ENCODE assay signal across 17 cellular contexts in the genomic region with DNA sequence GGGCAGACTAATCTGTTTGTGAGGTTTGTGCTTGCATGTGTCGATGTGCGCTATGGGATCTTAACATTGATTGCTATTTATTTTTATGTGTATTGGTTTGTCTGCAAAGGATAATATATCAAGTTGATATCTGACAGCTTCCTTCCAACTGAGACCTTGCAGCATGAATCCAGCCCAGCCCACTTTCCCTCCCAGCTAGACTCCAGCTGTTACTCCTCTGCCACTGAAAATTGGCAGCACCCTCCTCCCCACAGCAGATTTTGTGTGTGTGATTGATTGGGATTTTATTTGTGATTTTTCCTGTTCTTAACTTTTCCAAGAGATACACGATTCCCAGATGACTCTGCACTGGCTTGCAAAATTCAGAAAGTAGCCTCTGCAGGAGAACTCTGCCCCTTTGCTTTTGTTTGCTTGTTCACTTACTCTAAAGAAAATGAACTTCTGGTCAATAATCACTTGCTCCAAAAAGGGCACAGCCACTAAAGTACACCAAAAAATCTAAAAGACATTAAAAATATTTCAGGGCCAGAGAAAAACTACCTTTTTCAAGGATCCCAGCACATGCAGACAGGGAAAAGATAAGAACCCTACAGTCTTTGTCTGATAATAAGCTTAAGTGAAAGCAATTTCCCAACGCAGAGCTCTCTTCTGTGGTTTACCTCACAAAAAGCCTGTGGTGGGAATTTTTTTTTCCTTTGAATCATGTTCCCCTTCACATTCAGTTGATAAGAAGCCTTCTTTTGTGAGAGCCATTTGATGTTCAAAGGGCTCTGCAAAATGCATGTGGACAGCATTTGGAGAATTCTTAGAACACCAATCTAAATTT.
DNase-seq lines count a peak whose midpoint lies in the region; TF ChIP-seq lines count a peak whose summit lies in the region.
"Had no signal": no experiment of that assay in that cellular context is flagged by ENCODE, and none has a peak within 500 bp of the region (broad histone marks: within the 10 kb centered on the region; RNA-seq: fewer than 3 reads in every experiment).

No MANE protein-coding gene starts in this region.

- peak; percentile 0 for DNase-seq in A172 (ENCODE audit: low spot score)
- DNase-seq in NB4 (ENCODE audit: low read depth) = peak; percentile 3
- DNase-seq in astrocyte of the hippocampus (ENCODE audit: low read depth, low spot score) = peak; percentile 18
- no peak for DNase-seq in mesothelial cell of epicardium (ENCODE audit: low spot score in 2 of 2, unreplicated experiment in 2 of 2)
- no peak for DNase-seq in HFFc6
- no peak for DNase-seq in COR-L47 (lab: John Stamatoyannopoulos, UW)
- DNase-seq in SK-N-DZ (ENCODE audit: low spot score) = no peak
- DNase-seq: AML-193, Caco-2, DMS153, EL, NCI-H1048, NCI-H2081 treated with DMSO at 0.1 percent for 48 hours, NCI-H774, SHP77 had no signal

- H3K27ac Mint-ChIP-seq in mesothelial cell of epicardium (peak overlapping the region; percentile 40), HFFc6 (no peak overlapping the region)
- H3K27ac Mint-ChIP-seq: CD14-positive monocyte, GM23338 had no signal

- H3K9me3 Mint-ChIP-seq in mesothelial cell of epicardium (peaks cover 12% of the 10 kb centered on the region), HFFc6 (peaks cover 28% of the 10 kb centered on the region)

- H3K36me3 Mint-ChIP-seq in mesothelial cell of epicardium (no peaks in the 10 kb centered on the region), HFFc6 (ENCODE audit: low read depth) (no peaks in the 10 kb centered on the region; the same call in 1 of the 2 replicates)
- H3K36me3 Mint-ChIP-seq: CD14-positive monocyte had no signal

- H3K4me1 Mint-ChIP-seq in mesothelial cell of epicardium (peaks cover 16% of the 10 kb centered on the region), HFFc6 (ENCODE audit: low read depth) (no peaks in the 10 kb centered on the region)
- H3K4me1 Mint-ChIP-seq: CD14-positive monocyte had no signal

- no peak for TF ChIP-seq POLR2A in NB4 (IDR thresholded peaks at IDR 0.05; ENCODE audit: extremely low read depth, insufficient read length)

- H3K4me3 Mint-ChIP-seq in mesothelial cell of epicardium = no peak overlapping the region
- H3K4me3 Mint-ChIP-seq in HFFc6 = no peak overlapping the region
- H3K4me3 Mint-ChIP-seq: CD14-positive monocyte, GM23338 had no signal

- no peak overlapping the region for H3K4me3 ChIP-seq in NB4 (ENCODE audit: low read depth, low read length)
- H3K4me3 ChIP-seq: GM23338 had no signal

- H3K27me3 Mint-ChIP-seq in mesothelial cell of epicardium (ENCODE audit: low read depth) = no peaks in the 10 kb centered on the region
- no peaks in the 10 kb centered on the region for H3K27me3 Mint-ChIP-seq in HFFc6 (ENCODE audit: insufficient read depth)

- no peak for TF ChIP-seq CTCF in NB4 (IDR thresholded peaks at IDR 0.05; ENCODE audit: low read depth, low read length)
- no peak for TF ChIP-seq CTCF in mesothelial cell of epicardium (IDR thresholded peaks at IDR 0.05; ENCODE audit: unreplicated experiment)
- TF ChIP-seq CTCF in HFFc6 (IDR thresholded peaks at IDR 0.05) = no peak

Comparison
In these comparisons a context has a peak if more than half of its experiments do, and no peak if none do; other contexts are left out.
1. DNase-seq: peak in A172 (single experiment), NB4 (single experiment) and astrocyte of the hippocampus (single experiment); none in mesothelial cell of epicardium (0 of 2), HFFc6 (single experiment), COR-L47 (single experiment) and SK-N-DZ (single experiment).